In the genomic region with DNA sequence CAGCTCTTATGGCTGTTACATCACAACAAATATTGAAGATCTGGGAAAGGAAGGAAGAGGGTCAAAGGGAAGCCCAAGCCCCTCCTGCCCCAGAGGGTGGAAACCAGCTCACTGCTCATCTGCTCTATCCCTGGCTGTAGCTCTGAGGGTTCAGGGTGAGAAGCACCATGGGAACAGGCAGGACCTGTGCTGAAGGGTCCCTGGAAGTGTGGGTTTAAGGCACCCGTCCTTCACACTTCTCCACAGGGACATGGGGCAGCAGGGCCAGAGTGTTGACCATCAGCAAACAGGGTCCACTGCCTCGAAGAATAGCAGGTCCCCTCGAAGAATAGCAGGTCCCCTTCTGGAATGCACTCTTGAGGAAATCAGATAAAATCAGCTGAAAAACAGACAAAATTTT, we compare ENCODE assay signal across 13 cellular contexts. TPM values are rescaled to one million over a fixed set of nuclear protein-coding genes. Genes with fewer than 3 reads are reported as not detected.
A peak's percentile ranks its signal among the peaks of the same experiment; 100 is the strongest.
DNase-seq lines count a peak whose midpoint lies in the region; ATAC-seq, FAIRE-seq and TF ChIP-seq lines count a peak whose summit lies in the region.
"Had no signal": no experiment of that assay in that cellular context is flagged by ENCODE, and none has a peak within 500 bp of the region (broad histone marks: within the 10 kb centered on the region; RNA-seq: fewer than 3 reads in every experiment).

No MANE protein-coding gene starts in this region.

- intact Hi-C loops in IMR-90 (cut with micrococcal nuclease): no loop called here
- intact Hi-C loops in activated CD4-positive, alpha-beta T cell treated with anti-CD3 and anti-CD28 coated beads for 36 hours (cut with DNase I, micrococcal nuclease): no loop called here

- peak overlapping the region; percentile 88 for H3K27ac Mint-ChIP-seq in mesothelial cell of epicardium
- peak overlapping the region; percentile 23 for H3K27ac Mint-ChIP-seq in stimulated activated effector memory CD8-positive, alpha-beta T cell treated with anti-CD3 and anti-CD28 coated beads, Interleukin-12 subunit alpha, Interleukin-12 subunit beta, amount 100 ng/mL, for 72 hours
- no peak overlapping the region for H3K27ac Mint-ChIP-seq in activated CD4-positive, alpha-beta T cell treated with anti-CD3 and anti-CD28 coated beads for 36 hours

- H2BK20ac ChIP-seq in IMR-90 (ENCODE audit: low read depth, low read length) (no peak overlapping the region), H1 (ENCODE audit: low read length) (no peak overlapping the region)

- H3K27ac ChIP-seq in IMR-90 (ENCODE audit: insufficient read depth, low read length) (no peak overlapping the region), H1 (ENCODE audit: low read depth, low read length) (no peak overlapping the region)
- H3K27ac ChIP-seq: GM23248 had no signal

- ATAC-seq in IMR-90 (ENCODE audit: low read depth): no peak
- ATAC-seq in stimulated activated effector memory CD8-positive, alpha-beta T cell treated with anti-CD3 and anti-CD28 coated beads, Interleukin-12 subunit alpha, Interleukin-12 subunit beta, amount 100 ng/mL, for 72 hours: no peak
- no peak for ATAC-seq in GM21528 (IDR thresholded peaks at IDR 0.05; ENCODE audit: low FRiP score, unreplicated experiment)
- ATAC-seq in activated CD4-positive, alpha-beta T cell treated with anti-CD3 and anti-CD28 coated beads for 36 hours: no peak
- ATAC-seq in HG02759 (IDR thresholded peaks at IDR 0.05; ENCODE audit: unreplicated experiment): no peak

- H3K27me3 Mint-ChIP-seq in mesothelial cell of epicardium (ENCODE audit: low read depth): no peaks in the 10 kb centered on the region
- H3K27me3 Mint-ChIP-seq in activated CD4-positive, alpha-beta T cell treated with anti-CD3 and anti-CD28 coated beads for 36 hours: peaks cover 21% of the 10 kb centered on the region

- no peak overlapping the region for H4K5ac ChIP-seq in IMR-90 (ENCODE audit: low read depth, low read length)
- H4K5ac ChIP-seq in H1 (ENCODE audit: insufficient read length, low read depth, low read length): no peak overlapping the region

- H3K23ac ChIP-seq in IMR-90 (ENCODE audit: low read depth, low read length): no peak overlapping the region
- H3K23ac ChIP-seq in H1 (ENCODE audit: insufficient read length): no peak overlapping the region

- H3K27me3 ChIP-seq in IMR-90 (ENCODE audit: control insufficient read depth, insufficient read depth, low read length) (peaks cover 50% of the 10 kb centered on the region), H1 (replicated peaks in 1 of 4; ENCODE audit: control insufficient read depth in 3 of 4, extremely low read depth in 1 of 4, insufficient read depth in 3 of 4, low read length in 3 of 4) (peaks cover 12 to 35% (median 25%) of the 10 kb centered on the region in 4 experiments)

- in situ Hi-C loops in IMR-90 (cut with MboI; ENCODE audit: low sequenced_read_pairs): loop anchor here (5.0 kb wide), 1 partner anchor 105 kb away; no protein-coding TSS in a partner anchor

- H4K8ac ChIP-seq in IMR-90 (ENCODE audit: low read depth in 2 of 2, low read length in 2 of 2) (no peak overlapping the region), H1 (ENCODE audit: extremely low read depth, insufficient read depth, low read length) (no peak overlapping the region; the same call in 1 of the 2 replicates)

- no peaks in the 10 kb centered on the region for H3K79me2 ChIP-seq in H1 (ENCODE audit: control insufficient read depth in 1 of 2, insufficient read depth in 2 of 2, low read length in 2 of 2)

- TF ChIP-seq CTCF in IMR-90 (conservative IDR thresholded peaks at IDR 0.05; ENCODE audit: low read depth, low read length) (no peak), H1 (IDR thresholded peaks at IDR 0.05; ENCODE audit: control extremely low read depth in 1 of 3, insufficient read depth in 1 of 3, low read depth in 1 of 3, low read length in 3 of 3) (no peak), mesothelial cell of epicardium (IDR thresholded peaks at IDR 0.05; ENCODE audit: unreplicated experiment) (no peak)

- POLR2A ChIA-PET in IMR-90 (lab: Charles Lee; ENCODE audit: unreplicated experiment) (no interaction called here), H1 (lab: Charles Lee; ENCODE audit: partially characterized antibody) (no interaction called here)
- POLR2A ChIA-PET in activated CD4-positive, alpha-beta T cell treated with anti-CD3 and anti-CD28 coated beads for 36 hours (lab: Charles Lee): no interaction called here

- peaks cover 29% of the 10 kb centered on the region for H3K9me3 Mint-ChIP-seq in mesothelial cell of epicardium
- no peaks in the 10 kb centered on the region for H3K9me3 Mint-ChIP-seq in stimulated activated effector memory CD8-positive, alpha-beta T cell treated with anti-CD3 and anti-CD28 coated beads, Interleukin-12 subunit alpha, Interleukin-12 subunit beta, amount 100 ng/mL, for 72 hours
- H3K9me3 Mint-ChIP-seq in activated CD4-positive, alpha-beta T cell treated with anti-CD3 and anti-CD28 coated beads for 36 hours (ENCODE audit: low read depth): no peaks in the 10 kb centered on the region

- H3K18ac ChIP-seq in IMR-90 (ENCODE audit: low read depth, low read length) (no peak overlapping the region), H1 (ENCODE audit: extremely low read depth, low read length) (peak overlapping the region; percentile 6; the same call in 1 of the 2 replicates)

- H3K9me1 ChIP-seq in IMR-90 (ENCODE audit: insufficient read depth, low read length): no peaks in the 10 kb centered on the region

- H4K91ac ChIP-seq in IMR-90 (ENCODE audit: insufficient read depth, low read depth, low read length) (no peak overlapping the region), H1 (replicated peaks; ENCODE audit: insufficient read length, low read length) (no peak overlapping the region)

- H3K14ac ChIP-seq in IMR-90 (replicated peaks; ENCODE audit: low read depth, low read length): no peak overlapping the region
- no peak overlapping the region for H3K14ac ChIP-seq in H1 (ENCODE audit: insufficient read length)

- H3K9ac ChIP-seq in IMR-90 (ENCODE audit: low read depth, low read length) (no peak overlapping the region), H1 (replicated peaks in 1 of 4; ENCODE audit: extremely low read depth in 1 of 4, low read depth in 3 of 4, low read length in 3 of 4) (no peak overlapping the region)
- H3K9ac ChIP-seq: GM23248, SK-N-SH had no signal

- H2AFZ ChIP-seq in IMR-90 (replicated peaks; ENCODE audit: low read length, poor library complexity) (no peak overlapping the region), H1 (ENCODE audit: low read length) (no peak overlapping the region)
- H2AFZ ChIP-seq: GM23248 had no signal

- no peak for FAIRE-seq in H1 (lab: Jason Lieb, UNC)
- FAIRE-seq: RCC 7860 had no signal

- H2BK15ac ChIP-seq in IMR-90 (ENCODE audit: low read depth, low read length): no peak overlapping the region
- H2BK15ac ChIP-seq in H1 (ENCODE audit: low read length): no peak overlapping the region

- no peaks in the 10 kb centered on the region for H4K20me1 ChIP-seq in IMR-90 (ENCODE audit: insufficient read depth, low read length)
- peaks cover 3 to 4% of the 10 kb centered on the region in 2 experiments for H4K20me1 ChIP-seq in H1 (replicated peaks in 1 of 2; ENCODE audit: control insufficient read depth in 1 of 2, insufficient read depth in 2 of 2, low read length in 2 of 2)

- H3K4me3 Mint-ChIP-seq in mesothelial cell of epicardium: no peak overlapping the region
- no peak overlapping the region for H3K4me3 Mint-ChIP-seq in stimulated activated effector memory CD8-positive, alpha-beta T cell treated with anti-CD3 and anti-CD28 coated beads, Interleukin-12 subunit alpha, Interleukin-12 subunit beta, amount 100 ng/mL, for 72 hours
- H3K4me3 Mint-ChIP-seq in activated CD4-positive, alpha-beta T cell treated with anti-CD3 and anti-CD28 coated beads for 36 hours: no peak overlapping the region

- TF ChIP-seq POLR2A in IMR-90 (IDR thresholded peaks at IDR 0.05; ENCODE audit: low read depth, low read length): no peak
- TF ChIP-seq POLR2A in H1 (IDR thresholded peaks at IDR 0.05; ENCODE audit: control extremely low read depth in 1 of 2, low read depth in 2 of 2, low read length in 2 of 2): no peak

- H3K4me1 ChIP-seq in IMR-90 (ENCODE audit: control insufficient read depth, insufficient read depth, low read length) (peaks cover 2% of the 10 kb centered on the region; the same call in 1 of the 2 replicates), H1 (replicated peaks in 1 of 4; ENCODE audit: control insufficient read depth in 3 of 4, insufficient read depth in 4 of 4, low read length in 3 of 4) (peaks cover 6 to 16% (median 12%) of the 10 kb centered on the region in 4 experiments)

- H3K4ac ChIP-seq in IMR-90 (ENCODE audit: low read depth, low read length) (no peak overlapping the region), H1 (replicated peaks; ENCODE audit: insufficient read length, low read depth, low read length) (no peak overlapping the region)

- H2AK5ac ChIP-seq in IMR-90 (ENCODE audit: low read depth, low read length): no peak overlapping the region
- no peak overlapping the region for H2AK5ac ChIP-seq in H1 (ENCODE audit: low read depth, low read length)

- peaks cover 77% of the 10 kb centered on the region for H3K4me1 Mint-ChIP-seq in mesothelial cell of epicardium
- peaks cover 52% of the 10 kb centered on the region for H3K4me1 Mint-ChIP-seq in stimulated activated effector memory CD8-positive, alpha-beta T cell treated with anti-CD3 and anti-CD28 coated beads, Interleukin-12 subunit alpha, Interleukin-12 subunit beta, amount 100 ng/mL, for 72 hours
- peaks cover 17% of the 10 kb centered on the region for H3K4me1 Mint-ChIP-seq in activated CD4-positive, alpha-beta T cell treated with anti-CD3 and anti-CD28 coated beads for 36 hours

- DNase-seq in IMR-90 (no peak), H1 (ENCODE audit: low read depth in 1 of 2, low spot score in 2 of 2) (no peak), mesothelial cell of epicardium (ENCODE audit: low spot score in 2 of 2, unreplicated experiment in 2 of 2) (no peak)
- DNase-seq in stimulated activated effector memory CD8-positive, alpha-beta T cell treated with anti-CD3 and anti-CD28 coated beads, Interleukin-12 subunit alpha, Interleukin-12 subunit beta, amount 100 ng/mL, for 72 hours (ENCODE audit: low spot score in 2 of 2): no peak
- no peak for DNase-seq in stimulated activated CD4-positive, alpha-beta T cell treated with anti-CD3 and anti-CD28 coated beads, Interleukin-4, amount 100 ng/mL, for 24 hours
- no peak for DNase-seq in activated CD4-positive, alpha-beta T cell treated with anti-CD3 and anti-CD28 coated beads for 36 hours
- DNase-seq: CD4-positive, alpha-beta memory T cell; GM23248; Karpas-422 had no signal

- peaks cover 4% of the 10 kb centered on the region; the same call in 1 of the 2 replicates for H3K9me3 ChIP-seq in IMR-90 (ENCODE audit: control insufficient read depth, insufficient read depth, low read length)
- peaks cover 0 to 4% of the 10 kb centered on the region in 2 experiments; a peak in 1 of 4 replicates for H3K9me3 ChIP-seq in H1 (ENCODE audit: insufficient read depth in 2 of 2, low read depth in 1 of 2, low read length in 1 of 2)
- H3K9me3 ChIP-seq: SK-N-SH had no signal

- no peak overlapping the region for H2AK9ac ChIP-seq in IMR-90 (replicated peaks; ENCODE audit: low read depth, low read length, poor library complexity)

- BruUV-seq in IMR-90 (replicated peaks; lab: Mats Ljungman, UMichigan): no TSS peak

- no peak for TF ChIP-seq EP300 in H1 (IDR thresholded peaks at IDR 0.05; ENCODE audit: borderline replicate concordance in 1 of 2, low read depth in 2 of 2, low read length in 2 of 2)

- CTCF ChIA-PET in IMR-90 (lab: Yijun Ruan, JAX): interaction anchor here (0.9 to 1.8 kb wide), 3 partner anchors 105 to 110 kb away, joined by 3 to 6 read pairs (median 5); no protein-coding TSS in a partner anchor
- CTCF ChIA-PET in H1 (lab: Charles Lee; ENCODE audit: partially characterized antibody): interaction anchor here (0.5 to 3.9 kb wide), 20 partner anchors 10 to 229 kb away, joined by 3 to 21 read pairs (median 4); a partner anchor contains a TSS
- CTCF ChIA-PET in activated CD4-positive, alpha-beta T cell treated with anti-CD3 and anti-CD28 coated beads for 36 hours (lab: Charles Lee): interaction anchor here (0.5 to 7.4 kb wide), 11 partner anchors 18 to 504 kb away, joined by 3 to 74 read pairs (median 4); a partner anchor contains a TSS

- dilution Hi-C loops in IMR-90 (cut with HindIII; ENCODE audit: low sequenced_read_pairs, unreplicated experiment): no loop called here

- H3K4me2 ChIP-seq in IMR-90 (ENCODE audit: low read depth, low read length) (no peak overlapping the region), H1 (ENCODE audit: insufficient read depth in 1 of 2, low read depth in 2 of 2, low read length in 2 of 2) (no peak overlapping the region)

- TF ChIP-seq RAD21 in IMR-90 (IDR thresholded peaks at IDR 0.05; ENCODE audit: low read length) (no peak), H1 (IDR thresholded peaks at IDR 0.05 in 1 of 2, conservative IDR thresholded peaks at IDR 0.05 in 1 of 2; ENCODE audit: low read depth in 2 of 2, low read length in 2 of 2) (no peak)

- H3K4me3 ChIP-seq in IMR-90 (ENCODE audit: insufficient read depth, low read depth, low read length) (no peak overlapping the region), H1 (ENCODE audit: extremely low read depth in 1 of 4, insufficient read depth in 2 of 4, low read depth in 3 of 4, low read length in 4 of 4) (no peak overlapping the region)
- H3K4me3 ChIP-seq: GM23248 had no signal

- H2BK12ac ChIP-seq in H1 (ENCODE audit: low read depth, low read length): no peak overlapping the region

- WGBS in IMR-90 (ENCODE audit: extremely low coverage in 2 of 2, insufficient read length in 1 of 2), 2 experiments: no CpG with 5 or more reads among the region's 3 CpGs
- WGBS in H1 (ENCODE audit: extremely low coverage in 1 of 2, insufficient coverage in 1 of 2, insufficient read length in 1 of 2, insufficient replicate concordance in 2 of 2, low coverage in 1 of 2, low lambda C conversion rate in 2 of 2, missing lambda C conversion rate in 1 of 2), 2 experiments: 84% methylated on average over 3 of the region's 3 CpGs; no CpG with 5 or more reads in 1 of the 2 experiments

- no peaks in the 10 kb centered on the region for H3K36me3 ChIP-seq in IMR-90 (ENCODE audit: control insufficient read depth, insufficient read depth, low read length)
- no peaks in the 10 kb centered on the region for H3K36me3 ChIP-seq in H1 (ENCODE audit: control insufficient read depth in 2 of 4, insufficient read depth in 4 of 4, low read length in 3 of 4)

- peaks cover 14% of the 10 kb centered on the region for H3K36me3 Mint-ChIP-seq in mesothelial cell of epicardium
- H3K36me3 Mint-ChIP-seq in stimulated activated effector memory CD8-positive, alpha-beta T cell treated with anti-CD3 and anti-CD28 coated beads, Interleukin-12 subunit alpha, Interleukin-12 subunit beta, amount 100 ng/mL, for 72 hours: no peaks in the 10 kb centered on the region
- H3K36me3 Mint-ChIP-seq in activated CD4-positive, alpha-beta T cell treated with anti-CD3 and anti-CD28 coated beads for 36 hours (ENCODE audit: low read depth): no peaks in the 10 kb centered on the region

- H2BK120ac ChIP-seq in IMR-90 (ENCODE audit: low read depth, low read length): 0 out of 2 replicates have a peak overlapping the region, but pooled peaks have one; percentile 24
- no peak overlapping the region for H2BK120ac ChIP-seq in H1 (replicated peaks; ENCODE audit: low read depth, low read length)

- H2BK5ac ChIP-seq in IMR-90 (ENCODE audit: low read depth, low read length, poor library complexity, severe bottlenecking) (no peak overlapping the region), H1 (ENCODE audit: low read depth, low read length) (no peak overlapping the region)

- peaks cover 5% of the 10 kb centered on the region; the same call in 1 of the 2 replicates for H3K23me2 ChIP-seq in H1 (ENCODE audit: low read depth, low read length)

- H3K56ac ChIP-seq in IMR-90 (ENCODE audit: extremely low read depth, insufficient read depth, low read length) (no peak overlapping the region), H1 (replicated peaks; ENCODE audit: insufficient read length, low read depth, low read length) (no peak overlapping the region)

- H3K79me1 ChIP-seq in IMR-90 (ENCODE audit: low read depth in 1 of 2, low read length in 2 of 2) (no peaks in the 10 kb centered on the region), H1 (ENCODE audit: low read depth, low read length) (no peaks in the 10 kb centered on the region)

RNA-seq across cellular contexts. Expression of a gene that starts 4.4 kb away (rescaled TPM):
- total RNA-seq in IMR-90 (2012; rRNA removed) (0.56 and 0.90 TPM in 2 replicates), mesothelial cell of epicardium (36.1 to 37.5 TPM (median 36.4 TPM) in 3 replicates)
- polyA plus RNA-seq in IMR-90 (2012; rRNA removed) (1.9 and 2.5 TPM in 2 replicates), H1 (2011; rRNA removed) (0.57 and 0.96 TPM in 2 replicates)
- 1.2 and 1.6 TPM in 2 replicates for polyA plus RNA-seq in IMR-90 (2012; cell fraction: cytosol; rRNA removed)
- 4.5 and 6.5 TPM in 2 replicates for polyA plus RNA-seq in IMR-90 (2012; cell fraction: nucleus; rRNA removed; ENCODE audit: low replicate concordance)
- 1.9 TPM in 2 replicates for total RNA-seq in H1 (2021; fragmentation: NEBNext Ultra II Directional; extraction: Animal tissue kit (Norgen Biotek cat#: 25700))
- 0.65 TPM for polyA plus RNA-seq in H1 (2011; cell fraction: cytosol; rRNA removed)
- polyA plus RNA-seq in H1 (2011; cell fraction: nucleus; rRNA removed): 1.4 TPM
- 1.6 to 2.4 TPM (median 2.0 TPM) in 4 replicates for polyA plus RNA-seq in H1 (2012, experiment 1 of 2)
- 1.4 TPM for polyA plus RNA-seq in H1 (2012, experiment 2 of 2)
- polyA plus RNA-seq in H1 (2013, experiment 1 of 2): 2.3 TPM
- polyA plus RNA-seq in H1 (2013, experiment 2 of 2): 2.8 TPM
- 0.76 TPM in 2 replicates for polyA minus RNA-seq in H1 (2011; rRNA and poly(A)+ RNA removed)
- polyA minus RNA-seq in H1 (2011; cell fraction: cytosol; rRNA and poly(A)+ RNA removed): 0.59 TPM
- polyA minus RNA-seq in H1 (2011; cell fraction: nucleus; rRNA and poly(A)+ RNA removed): 0.70 TPM
- under 1 TPM; 0.14 to 0.33 TPM for total RNA-seq in activated CD4-positive, alpha-beta T cell treated with anti-CD3 and anti-CD28 coated beads for 36 hours

RNA-seq across cellular contexts. Expression of a gene that starts 54.2 kb away (rescaled TPM):
- total RNA-seq in IMR-90 (2012; rRNA removed) (2.2 and 6.1 TPM in 2 replicates), mesothelial cell of epicardium (17.3 to 19.7 TPM (median 17.7 TPM) in 3 replicates)
- polyA plus RNA-seq in IMR-90 (2012; rRNA removed) (18.2 and 20.9 TPM in 2 replicates), H1 (2011; rRNA removed) (2.6 and 4.8 TPM in 2 replicates)
- 1.7 and 2.7 TPM in 2 replicates for polyA plus RNA-seq in IMR-90 (2012; cell fraction: cytosol; rRNA removed)
- polyA plus RNA-seq in IMR-90 (2012; cell fraction: nucleus; rRNA removed; ENCODE audit: low replicate concordance): 0.45 and 4.8 TPM in 2 replicates
- total RNA-seq in H1 (2021; fragmentation: NEBNext Ultra II Directional; extraction: Animal tissue kit (Norgen Biotek cat#: 25700)): 9.4 and 11.7 TPM in 2 replicates
- polyA plus RNA-seq in H1 (2011; cell fraction: cytosol; rRNA removed): 19.3 TPM
- polyA plus RNA-seq in H1 (2011; cell fraction: nucleus; rRNA removed): 1.8 TPM
- polyA plus RNA-seq in H1 (2012, experiment 1 of 2): 20.7 to 45.6 TPM (median 28.5 TPM) in 4 replicates
- polyA plus RNA-seq in H1 (2012, experiment 2 of 2): 5.4 TPM
- polyA plus RNA-seq in H1 (2013, experiment 1 of 2): 27.9 TPM
- polyA plus RNA-seq in H1 (2013, experiment 2 of 2): 28.3 TPM
- 0.95 and 1.9 TPM in 2 replicates for polyA minus RNA-seq in H1 (2011; rRNA and poly(A)+ RNA removed)
- polyA minus RNA-seq in H1 (2011; cell fraction: cytosol; rRNA and poly(A)+ RNA removed): 3.4 TPM
- 3.9 TPM for polyA minus RNA-seq in H1 (2011; cell fraction: nucleus; rRNA and poly(A)+ RNA removed)
- total RNA-seq in activated CD4-positive, alpha-beta T cell treated with anti-CD3 and anti-CD28 coated beads for 36 hours: 1 to 10 TPM; 2.3 to 3.2 TPM

Comparison
In these comparisons a context has a peak if more than half of its experiments do, and no peak if none do; other contexts are left out.
1. RNA of a gene that starts 4.4 kb away (total RNA-seq): 36.1 to 37.5 TPM in mesothelial cell of epicardium; 1.9 TPM in H1, 0.56 to 0.90 TPM in IMR-90 and 0.14 to 0.33 TPM in activated CD4-positive, alpha-beta T cell treated with anti-CD3 and anti-CD28 coated beads for 36 hours; every median in the first group is over 10 times any median in the second.